ENCODE assay signal across 8 cellular contexts in the genomic region with DNA sequence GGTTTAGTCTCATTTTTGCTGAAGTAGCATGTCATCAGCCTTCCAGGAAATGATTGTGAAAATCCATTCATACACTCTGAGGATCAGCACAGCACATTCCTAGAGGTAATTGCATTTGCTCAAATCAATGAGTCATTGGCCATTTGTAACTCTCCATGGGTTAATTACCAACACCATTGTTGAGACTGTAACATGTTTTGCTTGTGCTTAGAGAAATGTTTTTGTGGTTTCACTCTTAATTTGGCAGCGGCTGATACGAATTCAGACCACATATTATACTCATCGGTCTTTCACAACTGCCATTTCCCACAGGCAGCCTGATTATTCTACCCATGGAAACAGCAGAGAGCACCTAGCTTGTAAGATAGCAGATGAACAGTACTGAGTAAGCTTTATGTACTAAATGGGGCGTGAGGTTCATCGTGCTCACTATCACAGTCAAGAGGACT.
A peak's percentile ranks its signal among the peaks of the same experiment; 100 is the strongest.
DNase-seq lines count a peak whose midpoint lies in the region; ATAC-seq and TF ChIP-seq lines count a peak whose summit lies in the region.

No MANE protein-coding gene starts in this region.

- H3K36me3 ChIP-seq in right atrium auricular region = no peaks in the 10 kb centered on the region

- H3K9me3 ChIP-seq in right atrium auricular region = peaks cover 0 to 6% of the 10 kb centered on the region in 2 donors

- DNase-seq in Right ventricle myocardium inferior (ENCODE audit: missing footprints) = no peak
- DNase-seq in right atrium auricular region (ENCODE audit: low spot score) = no peak
- DNase-seq in NCI-H748 treated with DMSO at 0.1 percent for 48 hours (lab: John Stamatoyannopoulos, UW) = peak; percentile 70
- DNase-seq in fibroblast of gingiva (ENCODE audit: low read depth) = peak; percentile 70
- no peak for DNase-seq in stimulated activated naive CD8-positive, alpha-beta T cell treated with anti-CD3 and anti-CD28 coated beads, Interleukin-15, Interleukin-2, amounts not matched to agents 100 U/mL and 50 U/mL, for 24 hours
- DNase-seq in UCSD-AML1 (lab: John Stamatoyannopoulos, UW; ENCODE audit: unreplicated experiment) = no peak
- no peak for DNase-seq in SK-N-DZ (ENCODE audit: low spot score)

- intact Hi-C loops in Right ventricle myocardium inferior (cut with DNase I) = loop anchor here (5.0 to 10.0 kb wide), 2 partner anchors 94 to 264 kb away; no protein-coding TSS in a partner anchor

- peak; percentile 54 for ATAC-seq in Right ventricle myocardium inferior
- ATAC-seq in stimulated activated naive CD8-positive, alpha-beta T cell treated with anti-CD3 and anti-CD28 coated beads, Interleukin-15, Interleukin-2, amounts not matched to agents 100 U/mL and 50 U/mL, for 24 hours = peak; percentile 57
- no peak for ATAC-seq in GM18517 (IDR thresholded peaks at IDR 0.05; ENCODE audit: unreplicated experiment)

- no peak overlapping the region for H3K4me3 ChIP-seq in right atrium auricular region

- no peak overlapping the region for H3K27ac ChIP-seq in right atrium auricular region

- H3K27me3 ChIP-seq in right atrium auricular region = no peaks in the 10 kb centered on the region

- H3K4me1 ChIP-seq in right atrium auricular region = peaks cover 0 to 11% of the 10 kb centered on the region in 2 donors

- TF ChIP-seq CTCF in right atrium auricular region (IDR thresholded peaks at IDR 0.05) = no peak

Comparison
In these comparisons a context has a peak if more than half of its experiments do, and no peak if none do; other contexts are left out.
1. DNase-seq: peak in NCI-H748 treated with DMSO at 0.1 percent for 48 hours (single experiment) and fibroblast of gingiva (single experiment); none in Right ventricle myocardium inferior (single experiment), right atrium auricular region (single experiment), stimulated activated naive CD8-positive, alpha-beta T cell treated with anti-CD3 and anti-CD28 coated beads, Interleukin-15, Interleukin-2, amounts not matched to agents 100 U/mL and 50 U/mL, for 24 hours (single experiment), UCSD-AML1 (single experiment) and SK-N-DZ (single experiment).